Comparison of ENCODE assay signal across 9 cellular contexts in genomic region chr15:90930861-90931629, GRCh38. TPM values are rescaled to one million over a fixed set of nuclear protein-coding genes. Genes with fewer than 3 reads are reported as not detected.
DNase-seq lines count a peak whose midpoint lies in the region; FAIRE-seq and TF ChIP-seq lines count a peak whose summit lies in the region.
"Had no signal": no experiment of that assay in that cellular context is flagged by ENCODE, and none has a peak within 500 bp of the region (broad histone marks: within the 10 kb centered on the region; RNA-seq: fewer than 3 reads in every experiment).

No MANE protein-coding gene starts in this region.

- peaks cover 0 to 3% (median 0%) of the 10 kb centered on the region in 11 experiments; a peak in 4 of 22 replicates for H3K36me3 ChIP-seq in BLaER1 treated with 17β-estradiol and CSF1 and Interleukin-3, amounts not matched to agents 10 nM and 100 nM
- H3K36me3 ChIP-seq in astrocyte (ENCODE audit: insufficient read depth, low read length), result no peaks in the 10 kb centered on the region
- H3K36me3 ChIP-seq in muscle layer of colon (ENCODE audit: insufficient read depth, low read length), result no peaks in the 10 kb centered on the region

- peaks cover 9% of the 10 kb centered on the region for H3K79me2 ChIP-seq in astrocyte (ENCODE audit: insufficient read depth, low read length)

- no peaks in the 10 kb centered on the region for H3K9me3 Mint-ChIP-seq in astrocyte (ENCODE audit: unreplicated experiment)

- peak overlapping the region; percentile 71 to 90 (median 80) for H3K4me3 ChIP-seq in BLaER1 treated with 17β-estradiol and CSF1 and Interleukin-3, amounts not matched to agents 10 nM and 100 nM
- H3K4me3 ChIP-seq in Jurkat, Clone E6-1 (ENCODE audit: low read length), result peak overlapping the region; percentile 99
- H3K4me3 ChIP-seq in astrocyte (ENCODE audit: insufficient read depth, low read depth, low read length) (peak overlapping the region; percentile 83), muscle layer of colon (ENCODE audit: low read depth in 1 of 2, low read length in 2 of 2) (peak overlapping the region in 1 of 2 donors; percentile 75)

- H3K4me1 Mint-ChIP-seq in astrocyte (ENCODE audit: low read depth, unreplicated experiment), result peaks cover 5% of the 10 kb centered on the region

- H3K4me2 ChIP-seq in BLaER1 treated with 17β-estradiol and CSF1 and Interleukin-3, amounts not matched to agents 10 nM and 100 nM, result peak overlapping the region; percentile 89 to 100 (median 96)
- H3K4me2 ChIP-seq in astrocyte (ENCODE audit: low read length), result peak overlapping the region; percentile 93

- H3K4me1 ChIP-seq in BLaER1 treated with 17β-estradiol and CSF1 and Interleukin-3, amounts not matched to agents 10 nM and 100 nM, result peaks cover 54 to 67% (median 65%) of the 10 kb centered on the region in 10 experiments
- H3K4me1 ChIP-seq in astrocyte (ENCODE audit: insufficient read depth, low read length) (peaks cover 25% of the 10 kb centered on the region), muscle layer of colon (ENCODE audit: insufficient read depth, low read length) (peaks cover 42% of the 10 kb centered on the region)

- no peaks in the 10 kb centered on the region for H3K27me3 ChIP-seq in BLaER1 treated with 17β-estradiol and CSF1 and Interleukin-3, amounts not matched to agents 10 nM and 100 nM
- no peaks in the 10 kb centered on the region for H3K27me3 ChIP-seq in astrocyte (ENCODE audit: insufficient read depth, low read length)
- H3K27me3 ChIP-seq in muscle layer of colon (ENCODE audit: control insufficient read depth in 1 of 2, insufficient read depth in 2 of 2, low read length in 2 of 2), result no peaks in the 10 kb centered on the region

- H2AFZ ChIP-seq in astrocyte (ENCODE audit: low read depth, low read length), result no peak overlapping the region

- no peak for DNase-seq in Jurkat, Clone E6-1 (ENCODE audit: low read depth, low spot score)
- DNase-seq in astrocyte (ENCODE audit: low read depth) (no peak), ureter (ENCODE audit: low spot score) (no peak), NCI-H2196 (lab: John Stamatoyannopoulos, UW; ENCODE audit: unreplicated experiment) (no peak), GDM1 (lab: John Stamatoyannopoulos, UW) (no peak), NCI-H2107 treated with DMSO at 0.1 percent for 48 hours (lab: John Stamatoyannopoulos, UW; ENCODE audit: unreplicated experiment) (no peak)

- H3K27ac ChIP-seq in BLaER1 treated with 17β-estradiol and CSF1 and Interleukin-3, amounts not matched to agents 10 nM and 100 nM, result peak overlapping the region; percentile 79 to 93 (median 89); a peak in 21 of 22 replicates
- no peak overlapping the region for H3K27ac ChIP-seq in astrocyte (ENCODE audit: low read depth, low read length)
- peak overlapping the region; percentile 74 for H3K27ac ChIP-seq in muscle layer of colon (ENCODE audit: low read depth, low read length)

- H4K20me1 ChIP-seq in BLaER1 treated with 17β-estradiol and CSF1 and Interleukin-3, amounts not matched to agents 10 nM and 100 nM, result peaks cover 0 to 7% (median 5%) of the 10 kb centered on the region in 11 experiments; a peak in 16 of 22 replicates
- peaks cover 4% of the 10 kb centered on the region for H4K20me1 ChIP-seq in astrocyte (ENCODE audit: insufficient read depth, low read length)

- H3K36me3 Mint-ChIP-seq in astrocyte (ENCODE audit: low read depth, unreplicated experiment), result no peaks in the 10 kb centered on the region

- TF ChIP-seq CTCF in astrocyte (IDR thresholded peaks at IDR 0.05; ENCODE audit: insufficient read depth, low read depth, low read length), result no peak

- H3K9me3 ChIP-seq in BLaER1 treated with 17β-estradiol and CSF1 and Interleukin-3, amounts not matched to agents 10 nM and 100 nM (replicated peaks in 1 of 11), result no peaks in the 10 kb centered on the region
- H3K9me3 ChIP-seq in astrocyte (ENCODE audit: insufficient read depth, low read depth, low read length) (no peaks in the 10 kb centered on the region), muscle layer of colon (ENCODE audit: low read length) (no peaks in the 10 kb centered on the region)

- FAIRE-seq in astrocyte (lab: Jason Lieb, UNC), result no peak
- FAIRE-seq: islet of Langerhans had no signal

- no peak overlapping the region for H3K27ac Mint-ChIP-seq in astrocyte (ENCODE audit: unreplicated experiment)

- peak overlapping the region; percentile 80 to 94 (median 86); a peak in 21 of 22 replicates for H3K9ac ChIP-seq in BLaER1 treated with 17β-estradiol and CSF1 and Interleukin-3, amounts not matched to agents 10 nM and 100 nM
- H3K9ac ChIP-seq in astrocyte (ENCODE audit: low read length) (peak overlapping the region; percentile 70), muscle layer of colon (ENCODE audit: low read length) (peak overlapping the region; percentile 76)

- H3K27me3 Mint-ChIP-seq in astrocyte (ENCODE audit: low read depth, unreplicated experiment), result peaks cover 2% of the 10 kb centered on the region

- peak overlapping the region; percentile 89 for H3K4me3 Mint-ChIP-seq in astrocyte (ENCODE audit: unreplicated experiment)

RNA-seq across cellular contexts. Expression of gene HDDC3, which starts 1.3 kb away (rescaled TPM):
- 26.4 TPM for polyA plus RNA-seq in Jurkat, Clone E6-1 (2012; ENCODE audit: insufficient read depth, insufficient read length)
- total RNA-seq in astrocyte, result 9.7 and 10.5 TPM in 2 replicates
- total RNA-seq in ureter, result 19.5 TPM

RNA-seq across cellular contexts. Expression of gene UNC45A, which starts 4.0 kb away (rescaled TPM):
- polyA plus RNA-seq in Jurkat, Clone E6-1 (2012; ENCODE audit: insufficient read depth, insufficient read length), result 53.8 TPM
- 56.2 and 56.6 TPM in 2 replicates for total RNA-seq in astrocyte
- total RNA-seq in ureter, result 77.0 TPM

RNA-seq across cellular contexts. Expression of gene RCCD1, which starts 23.6 kb away (rescaled TPM):
- polyA plus RNA-seq in Jurkat, Clone E6-1 (2012; ENCODE audit: insufficient read depth, insufficient read length), result 58.0 TPM
- total RNA-seq in astrocyte, result 6.5 and 6.8 TPM in 2 replicates
- 13.2 TPM for total RNA-seq in ureter

RNA-seq across cellular contexts. Expression of gene MAN2A2, which starts 27.9 kb away (rescaled TPM):
- polyA plus RNA-seq in Jurkat, Clone E6-1 (2012; ENCODE audit: insufficient read depth, insufficient read length), result 98.8 TPM
- total RNA-seq in astrocyte, result 18.5 and 21.3 TPM in 2 replicates
- 58.5 TPM for total RNA-seq in ureter

RNA-seq across cellular contexts. Expression of gene FES, which starts 46.7 kb away (rescaled TPM):
- polyA plus RNA-seq in Jurkat, Clone E6-1 (2012; ENCODE audit: insufficient read depth, insufficient read length), result 11.6 TPM
- total RNA-seq in astrocyte (4.4 and 7.2 TPM in 2 replicates), ureter (36.2 TPM)
